ENCODE assay signal across 9 cellular contexts in the genomic region with DNA sequence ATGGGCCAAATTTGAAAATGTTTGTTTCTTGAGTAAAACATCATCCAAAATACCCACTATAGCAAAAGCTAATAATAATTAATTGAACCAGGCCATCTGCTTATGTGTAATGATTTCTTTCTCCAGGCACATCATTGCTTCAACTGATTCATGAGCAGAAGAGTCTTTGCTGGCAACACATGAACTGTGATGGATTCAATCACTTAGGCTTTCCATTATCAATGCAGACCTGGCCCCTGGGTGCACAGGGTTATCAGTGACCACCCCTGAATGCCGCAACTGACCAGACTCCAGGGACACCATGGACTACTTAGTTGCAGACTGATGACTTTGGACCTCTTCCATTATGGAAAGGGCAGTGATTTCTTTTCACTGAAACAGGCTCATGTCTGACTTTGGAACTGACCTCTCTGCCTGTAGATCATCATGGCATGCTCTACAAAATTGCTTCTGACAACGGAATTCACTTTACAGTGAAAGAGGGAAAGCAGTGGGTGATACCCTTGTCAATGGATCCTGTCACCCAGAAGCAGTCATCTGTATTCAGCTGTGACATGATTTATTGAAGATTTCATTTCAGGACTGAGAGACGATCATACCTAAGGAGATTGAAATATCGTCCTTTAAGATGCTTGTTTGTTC.
"Had no signal": no experiment of that assay in that cellular context is flagged by ENCODE, and none has a peak within 500 bp of the region (broad histone marks: within the 10 kb centered on the region; RNA-seq: fewer than 3 reads in every experiment).

No MANE protein-coding gene starts in this region.

- ATAC-seq: GM23338, HepG2 had no signal

- DNase-seq: H9, HCEC 1CT, KBM-7 had no signal

- H2AFZ ChIP-seq: GM23338 had no signal

- H3K4me2 ChIP-seq: GM23338 had no signal

- FAIRE-seq: H1, H54, HepG2 had no signal

- H3K4me3 ChIP-seq: GM23338 had no signal

- H3K4me3 Mint-ChIP-seq: GM23338, H9, IgD-negative memory B cell had no signal

- H3K9me3 Mint-ChIP-seq: GM23338, H9 had no signal

- H3K27ac ChIP-seq: HL-60 had no signal

- H3K27ac Mint-ChIP-seq: GM23338, H9, IgD-negative memory B cell had no signal

- H3K4me1 Mint-ChIP-seq: GM23338, IgD-negative memory B cell had no signal
